8 cellular contexts compared by ENCODE assay signal in genomic region chr14:73752297-73752992, GRCh38. TPM values are rescaled to one million over a fixed set of nuclear protein-coding genes. Genes with fewer than 3 reads are reported as not detected.
DNase-seq lines count a peak whose midpoint lies in the region; ATAC-seq and TF ChIP-seq lines count a peak whose summit lies in the region.

No MANE protein-coding gene starts in this region.

- CTCF ChIA-PET in HEK293 (lab: Yijun Ruan, JAX) = interaction anchor here (0.5 to 1.5 kb wide), 4 partner anchors 32 to 546 kb away, joined by 3 to 5 read pairs (median 4); no protein-coding TSS in a partner anchor
- CTCF ChIA-PET in activated CD8-positive, alpha-beta T cell treated with anti-CD3 and anti-CD28 coated beads, Interleukin-2, amount 10 ng/mL, durations not matched to agents 7 days and 5 days (lab: Charles Lee) = interaction anchor here (1.0 to 12.8 kb wide), 8 partner anchors 8 to 77 kb away, joined by 3 to 186 read pairs (median 5); a partner anchor contains a TSS

- peak; percentile 28 for ATAC-seq in activated CD8-positive, alpha-beta T cell treated with anti-CD3 and anti-CD28 coated beads, Interleukin-2, amount 10 ng/mL, durations not matched to agents 7 days and 5 days
- ATAC-seq in HG02884 (IDR thresholded peaks at IDR 0.05; ENCODE audit: unreplicated experiment) = no peak

- no peak overlapping the region for H3K4me3 ChIP-seq in HEK293 (ENCODE audit: low read depth, low read length)
- H3K4me3 ChIP-seq in fibroblast of lung (replicated peaks in 1 of 4; ENCODE audit: control extremely low read depth in 1 of 4, insufficient read depth in 1 of 4, low read depth in 3 of 4, low read length in 4 of 4) = no peak overlapping the region

- no peak for TF ChIP-seq CTCF in HEK293 (tag by site-specific recombination; IDR thresholded peaks at IDR 0.05)
- TF ChIP-seq CTCF in fibroblast of lung (conservative IDR thresholded peaks at IDR 0.05 in 1 of 2, IDR thresholded peaks at IDR 0.05 in 1 of 2; ENCODE audit: low read depth in 1 of 2, low read length in 2 of 2) = peak; percentile 34 to 55
- TF ChIP-seq CTCF in osteocyte (IDR thresholded peaks at IDR 0.05) = peak; percentile 59

- peak overlapping the region; percentile 91 for H3K4me3 Mint-ChIP-seq in activated CD8-positive, alpha-beta T cell treated with anti-CD3 and anti-CD28 coated beads, Interleukin-2, amount 10 ng/mL, durations not matched to agents 7 days and 5 days
- H3K4me3 Mint-ChIP-seq in osteocyte (ENCODE audit: unreplicated experiment) = peak overlapping the region; percentile 3

- H3K9me3 Mint-ChIP-seq in activated CD8-positive, alpha-beta T cell treated with anti-CD3 and anti-CD28 coated beads, Interleukin-2, amount 10 ng/mL, durations not matched to agents 7 days and 5 days (ENCODE audit: insufficient read depth) = no peaks in the 10 kb centered on the region
- no peaks in the 10 kb centered on the region for H3K9me3 Mint-ChIP-seq in osteocyte (ENCODE audit: unreplicated experiment)

- POLR2A ChIA-PET in HEK293 (lab: Yijun Ruan, JAX) = interaction anchor here (1.0 kb wide), 1 partner anchor 100 kb away, joined by 4 read pairs; the partner anchor contains the start of gene PTGR2
- POLR2A ChIA-PET in activated CD8-positive, alpha-beta T cell treated with anti-CD3 and anti-CD28 coated beads, Interleukin-2, amount 10 ng/mL, durations not matched to agents 7 days and 5 days (lab: Charles Lee) = interaction anchor here (3.7 to 5.6 kb wide), 2 partner anchors 9 to 33 kb away, joined by 36 to 77 read pairs; no protein-coding TSS in a partner anchor

- no peaks in the 10 kb centered on the region for H3K9me3 ChIP-seq in HEK293 (ENCODE audit: control insufficient read depth, insufficient read depth, low read depth, low read length)
- H3K9me3 ChIP-seq in fibroblast of lung (ENCODE audit: control insufficient read depth, insufficient read depth, low read depth, low read length) = no peaks in the 10 kb centered on the region

- peaks cover 16% of the 10 kb centered on the region for H3K4me1 ChIP-seq in HEK293 (ENCODE audit: control insufficient read depth, insufficient read depth, low read length)
- H3K4me1 ChIP-seq in fibroblast of lung (ENCODE audit: control insufficient read depth, extremely low read depth, insufficient read depth, low read length) = peaks cover 59% of the 10 kb centered on the region

- H2AFZ ChIP-seq in fibroblast of lung (ENCODE audit: low read length) = no peak overlapping the region

- H3K36me3 ChIP-seq in HEK293 (ENCODE audit: control insufficient read depth in 2 of 2, insufficient read depth in 1 of 2, low read length in 2 of 2) (peaks cover 0 to 3% of the 10 kb centered on the region in 2 experiments; a peak in 1 of 3 replicates), fibroblast of lung (ENCODE audit: control insufficient read depth, insufficient read depth, low read length) (no peaks in the 10 kb centered on the region)

- H3K27me3 ChIP-seq in fibroblast of lung (ENCODE audit: control insufficient read depth, insufficient read depth, low read length) = no peaks in the 10 kb centered on the region

- H3K27ac ChIP-seq in HEK293 (ENCODE audit: extremely low read depth, low read depth, low read length) = 0 out of 2 replicates have a peak overlapping the region, but pooled peaks have one; percentile 7
- H3K27ac ChIP-seq in fibroblast of lung (ENCODE audit: insufficient read depth, low read length) = peak overlapping the region; percentile 95

- H4K20me1 ChIP-seq in fibroblast of lung (ENCODE audit: control insufficient read depth, extremely low read depth, insufficient read depth, low read length) = peaks cover 2% of the 10 kb centered on the region

- peaks cover 98% of the 10 kb centered on the region for H3K4me1 Mint-ChIP-seq in activated CD8-positive, alpha-beta T cell treated with anti-CD3 and anti-CD28 coated beads, Interleukin-2, amount 10 ng/mL, durations not matched to agents 7 days and 5 days (ENCODE audit: low read depth)
- peaks cover 97% of the 10 kb centered on the region for H3K4me1 Mint-ChIP-seq in osteocyte (ENCODE audit: unreplicated experiment)

- H3K36me3 Mint-ChIP-seq in activated CD8-positive, alpha-beta T cell treated with anti-CD3 and anti-CD28 coated beads, Interleukin-2, amount 10 ng/mL, durations not matched to agents 7 days and 5 days (ENCODE audit: low read depth) = peaks cover 45% of the 10 kb centered on the region
- no peaks in the 10 kb centered on the region for H3K36me3 Mint-ChIP-seq in osteocyte (ENCODE audit: unreplicated experiment)

- H3K9ac ChIP-seq in fibroblast of lung (ENCODE audit: insufficient read depth, low read length) = no peak overlapping the region

- peak overlapping the region; percentile 90 for H3K27ac Mint-ChIP-seq in activated CD8-positive, alpha-beta T cell treated with anti-CD3 and anti-CD28 coated beads, Interleukin-2, amount 10 ng/mL, durations not matched to agents 7 days and 5 days
- peak overlapping the region; percentile 96 for H3K27ac Mint-ChIP-seq in osteocyte (ENCODE audit: unreplicated experiment)

- H3K79me2 ChIP-seq in fibroblast of lung (ENCODE audit: control insufficient read depth, insufficient read depth, low read length) = peaks cover 98% of the 10 kb centered on the region

- no peaks in the 10 kb centered on the region for H3K27me3 Mint-ChIP-seq in activated CD8-positive, alpha-beta T cell treated with anti-CD3 and anti-CD28 coated beads, Interleukin-2, amount 10 ng/mL, durations not matched to agents 7 days and 5 days (ENCODE audit: low read depth)
- no peaks in the 10 kb centered on the region for H3K27me3 Mint-ChIP-seq in osteocyte (ENCODE audit: unreplicated experiment)

- no peak overlapping the region for H3K4me2 ChIP-seq in fibroblast of lung (ENCODE audit: extremely low read depth, insufficient read depth, low read length)

- DNase-seq in AG20443 (ENCODE audit: low spot score) (peak; percentile 71), fibroblast of lung (ENCODE audit: low read depth in 2 of 2) (peak; percentile 80 to 82), osteocyte (ENCODE audit: extremely low spot score, unreplicated experiment) (peak; percentile 94), iPS-NIHi7 (ENCODE audit: extremely low spot score) (no peak)
- DNase-seq in activated CD8-positive, alpha-beta T cell treated with anti-CD3 and anti-CD28 coated beads, Interleukin-2, amount 10 ng/mL, durations not matched to agents 7 days and 5 days = peak; percentile 61
- no peak for DNase-seq in stimulated activated CD8-positive, alpha-beta memory T cell treated with anti-CD3 and anti-CD28 coated beads, Interleukin-4, amount 100 ng/mL, for 48 hours

TF ChIP-seq in HEK293, 187 proteins besides CTCF, POLR2A, EP300 and RAD21:
- peak; percentile 57; the same call in 1 of the 2 replicates for TF ChIP-seq ZBTB8A (tag by site-specific recombination; IDR thresholded peaks at IDR 0.05)
- no peak for TF ChIP-seq GLIS2 (tag by site-specific recombination; IDR thresholded peaks at IDR 0.05)
- TF ChIP-seq ZNF37A (tag by site-specific recombination; IDR thresholded peaks at IDR 0.05) = no peak
- TF ChIP-seq ZNF692 (tag by site-specific recombination; IDR thresholded peaks at IDR 0.05) = peak; percentile 74
- TF ChIP-seq ZIC2 (tag by site-specific recombination; IDR thresholded peaks at IDR 0.05) = peak; percentile 59

RNA-seq across cellular contexts. Expression of gene PNMA1, which starts 38.3 kb away (rescaled TPM):
- total RNA-seq in activated CD8-positive, alpha-beta T cell treated with anti-CD3 and anti-CD28 coated beads, Interleukin-2, amount 10 ng/mL, durations not matched to agents 7 days and 5 days = 10 to 100 TPM; 24.4 to 25.6 TPM
- total RNA-seq in fibroblast of lung = 11.6 and 19.5 TPM in 2 replicates
- polyA plus RNA-seq in fibroblast of lung = 44.5 and 46.8 TPM in 2 replicates
- 57.0 and 66.6 TPM in 2 replicates for polyA plus RNA-seq in fibroblast of lung (2012)
- 11.5 and 12.8 TPM in 2 replicates for polyA minus RNA-seq in fibroblast of lung (ENCODE audit: low replicate concordance)
- total RNA-seq in osteocyte = 81.4 and 81.8 TPM in 2 replicates

Comparison
In these comparisons a context has a peak if more than half of its experiments do, and no peak if none do; other contexts are left out.
1. DNase-seq: peak in AG20443 (single experiment), activated CD8-positive, alpha-beta T cell treated with anti-CD3 and anti-CD28 coated beads, Interleukin-2, amount 10 ng/mL, durations not matched to agents 7 days and 5 days (single experiment), fibroblast of lung (2 of 2) and osteocyte (single experiment); none in stimulated activated CD8-positive, alpha-beta memory T cell treated with anti-CD3 and anti-CD28 coated beads, Interleukin-4, amount 100 ng/mL, for 48 hours (single experiment) and iPS-NIHi7 (single experiment).